Comparison of ENCODE assay signal across 25 cellular contexts in the genomic region with DNA sequence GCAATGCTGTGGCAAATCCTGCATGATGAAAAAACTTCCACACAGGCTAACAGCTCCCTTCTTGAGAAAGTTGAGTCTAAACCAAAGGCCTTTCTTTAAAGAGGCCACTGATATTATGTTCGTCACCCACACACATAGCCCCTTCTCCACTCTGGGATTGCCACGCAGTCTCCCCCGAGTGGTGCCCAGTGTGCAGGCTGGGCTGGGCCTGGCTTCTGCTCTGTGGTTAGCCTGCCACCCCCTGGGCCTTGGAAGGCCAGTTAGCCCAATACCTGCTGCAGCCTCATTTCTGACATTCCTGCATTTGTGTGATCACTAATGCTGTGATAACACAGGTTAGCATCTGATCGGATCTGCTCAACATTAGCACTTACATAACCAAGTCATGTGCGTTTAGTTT. TPM values are rescaled to one million over a fixed set of nuclear protein-coding genes. Genes with fewer than 3 reads are reported as not detected.
DNase-seq lines count a peak whose midpoint lies in the region; ATAC-seq and TF ChIP-seq lines count a peak whose summit lies in the region.
"Had no signal": no experiment of that assay in that cellular context is flagged by ENCODE, and none has a peak within 500 bp of the region (broad histone marks: within the 10 kb centered on the region; RNA-seq: fewer than 3 reads in every experiment).

No MANE protein-coding gene starts in this region.

- no peak overlapping the region for H3K27ac Mint-ChIP-seq in chondrocyte (ENCODE audit: unreplicated experiment)
- H3K27ac Mint-ChIP-seq: CD4-positive, CD25-positive, alpha-beta regulatory T cell; H9 had no signal

- ATAC-seq in left cardiac atrium = no peak
- ATAC-seq: Right ventricle myocardium inferior had no signal

- no peaks in the 10 kb centered on the region for H3K36me3 Mint-ChIP-seq in chondrocyte (ENCODE audit: low read depth)
- H3K36me3 Mint-ChIP-seq: CD4-positive, CD25-positive, alpha-beta regulatory T cell had no signal

- H3K27me3 ChIP-seq in cardiac muscle cell = no peaks in the 10 kb centered on the region
- H3K27me3 ChIP-seq: BLaER1, SJCRH30 had no signal

- DNase-seq in cardiac muscle cell (ENCODE audit: low read depth in 1 of 2, low spot score in 1 of 2) (peak in 1 of 2 donors; percentile 11), left cardiac atrium (no peak), RWPE1 (ENCODE audit: low spot score) (no peak), chondrocyte (ENCODE audit: low spot score) (peak; percentile 18), retinal pigment epithelial cell (ENCODE audit: low read depth) (no peak), GOT3 (lab: John Stamatoyannopoulos, UW) (no peak), activated T-cell treated with anti-CD3 and anti-CD28 coated beads for 4 hours (no peak), 8988T (no peak)
- DNase-seq: CD4-positive, CD25-positive, alpha-beta regulatory T cell; DMS153; DND-41; H9; IMR-90; MM.1S; NCI-H1048; NCI-H1417; NCI-H1694; NCI-H2029 treated with DMSO at 0.1 percent for 48 hours; NCI-H2227 treated with DMSO at 0.1 percent for 48 hours; NCI-H526 treated with DMSO at 0.1 percent for 48 hours; SJCRH30 had no signal

- TF ChIP-seq CTCF in cardiac muscle cell (IDR thresholded peaks at IDR 0.05; ENCODE audit: low read depth, low read length) = no peak
- TF ChIP-seq CTCF in RWPE1 (conservative IDR thresholded peaks at IDR 0.05; ENCODE audit: low read depth) = no peak
- no peak for TF ChIP-seq CTCF in chondrocyte (IDR thresholded peaks at IDR 0.05)
- TF ChIP-seq CTCF in retinal pigment epithelial cell (conservative IDR thresholded peaks at IDR 0.05; ENCODE audit: low read depth, low read length) = peak; percentile 38

- POLR2A ChIA-PET in RWPE1 (lab: Yijun Ruan, JAX; ENCODE audit: low non-redundant PET) = interaction anchor here (0.7 kb wide), 1 partner anchor 50 kb away, joined by 4 read pairs; no protein-coding TSS in a partner anchor

- H3K4me3 Mint-ChIP-seq in chondrocyte (ENCODE audit: unreplicated experiment) = no peak overlapping the region
- H3K4me3 Mint-ChIP-seq: CD4-positive, CD25-positive, alpha-beta regulatory T cell; H9 had no signal

- H3K4me3 ChIP-seq in cardiac muscle cell = no peak overlapping the region
- no peak overlapping the region for H3K4me3 ChIP-seq in retinal pigment epithelial cell (ENCODE audit: low read length)
- H3K4me3 ChIP-seq: BLaER1, SJCRH30 had no signal

- CTCF ChIA-PET in RWPE1 (lab: Yijun Ruan, JAX) = interaction anchor here (0.7 kb wide), 1 partner anchor 11 kb away, joined by 5 read pairs; no protein-coding TSS in a partner anchor

- peaks cover 51% of the 10 kb centered on the region for H3K36me3 ChIP-seq in cardiac muscle cell
- H3K36me3 ChIP-seq: BLaER1, SJCRH30 had no signal

- no peaks in the 10 kb centered on the region for H3K27me3 Mint-ChIP-seq in chondrocyte (ENCODE audit: low read depth)
- H3K27me3 Mint-ChIP-seq: CD4-positive, CD25-positive, alpha-beta regulatory T cell had no signal

- H3K9me3 Mint-ChIP-seq in chondrocyte (ENCODE audit: low read depth) = no peaks in the 10 kb centered on the region
- H3K9me3 Mint-ChIP-seq: CD4-positive, CD25-positive, alpha-beta regulatory T cell; H9 had no signal

- H3K4me1 ChIP-seq in cardiac muscle cell (ENCODE audit: low read depth) = no peaks in the 10 kb centered on the region
- H3K4me1 ChIP-seq: SJCRH30 had no signal

- H3K9me3 ChIP-seq in cardiac muscle cell (ENCODE audit: low read depth) = no peaks in the 10 kb centered on the region
- H3K9me3 ChIP-seq: BLaER1, SJCRH30 had no signal

- peak overlapping the region; percentile 45 for H3K27ac ChIP-seq in cardiac muscle cell
- H3K27ac ChIP-seq in RWPE1 = 0 out of 2 replicates have a peak overlapping the region, but pooled peaks have one; percentile 5
- H3K27ac ChIP-seq: BLaER1, KMS-11, SJCRH30 had no signal

- intact Hi-C loops in left cardiac atrium (cut with DNase I) = no loop called here

- H3K4me1 Mint-ChIP-seq in chondrocyte (ENCODE audit: low read depth) = no peaks in the 10 kb centered on the region
- H3K4me1 Mint-ChIP-seq: CD4-positive, CD25-positive, alpha-beta regulatory T cell had no signal

RNA-seq across cellular contexts. Expression of a gene that starts 44.8 kb away (rescaled TPM):
- total RNA-seq in cardiac muscle cell (156 and 342 TPM in 2 replicates), left cardiac atrium (under 1 TPM; 0.32 to 0.68 TPM), chondrocyte (1.1 to 1.6 TPM (median 1.4 TPM) in 3 replicates)
- polyA plus RNA-seq in cardiac muscle cell = 115 and 211 TPM in 2 replicates
- total RNA-seq: IMR-90, NCI-H460, Right ventricle myocardium inferior had no signal
- polyA plus RNA-seq: IMR-90 had no signal

RNA-seq across cellular contexts. Expression of a gene that starts 47.2 kb away (rescaled TPM):
- 0.74 and 1.4 TPM in 2 replicates for total RNA-seq in cardiac muscle cell
- 0.09 TPM in 1 of 2 replicates, not detected in the other for polyA plus RNA-seq in cardiac muscle cell
- total RNA-seq in left cardiac atrium = under 1 TPM; 0.03 to 0.16 TPM
- 0.35 to 0.38 TPM in 2 of 3 replicates, not detected in the other for total RNA-seq in chondrocyte
- total RNA-seq: NCI-H460, Right ventricle myocardium inferior, SJCRH30 had no signal
- polyA plus RNA-seq: IMR-90 had no signal

Comparison
In these comparisons a context has a peak if more than half of its experiments do, and no peak if none do; other contexts are left out.
1. RNA of a gene that starts 44.8 kb away (total RNA-seq): 156 to 342 TPM in cardiac muscle cell; 1.1 to 1.6 TPM in chondrocyte and 0.32 to 0.68 TPM in left cardiac atrium; every median in the first group is over 10 times any median in the second.